Comparison of ENCODE assay signal across 8 cellular contexts in genomic region chr5:180810210-180811011, GRCh38. TPM values are rescaled to one million over a fixed set of nuclear protein-coding genes. Genes with fewer than 3 reads are reported as not detected.
A peak's percentile ranks its signal among the peaks of the same experiment; 100 is the strongest.
DNase-seq lines count a peak whose midpoint lies in the region; ATAC-seq and TF ChIP-seq lines count a peak whose summit lies in the region.

No MANE protein-coding gene starts in this region.

- H3K27me3 Mint-ChIP-seq in nephron (ENCODE audit: low read depth): no peaks in the 10 kb centered on the region

- peaks cover 83% of the 10 kb centered on the region for H3K4me1 Mint-ChIP-seq in nephron

- ATAC-seq in stimulated activated naive CD8-positive, alpha-beta T cell treated with anti-CD3 and anti-CD28 coated beads, Interleukin-15, Interleukin-2, amounts not matched to agents 100 U/mL and 50 U/mL, for 24 hours: peak; percentile 84

- peaks cover 7% of the 10 kb centered on the region for H3K36me3 Mint-ChIP-seq in nephron (ENCODE audit: low read depth)

- H3K27ac Mint-ChIP-seq in nephron: peak overlapping the region; percentile 87 to 100 (median 97)

- DNase-seq in EL (peak; percentile 95), GOT3 (lab: John Stamatoyannopoulos, UW) (peak; percentile 95), Kasumi-1 (lab: John Stamatoyannopoulos, UW) (peak; percentile 87 to 90), RPMI7951 (ENCODE audit: low read depth) (peak; percentile 88), fibroblast of peridontal ligament (ENCODE audit: extremely low read depth) (peak; percentile 91)
- peak; percentile 94 for DNase-seq in activated T-helper 9 cell treated with anti-CD3 and anti-CD28 coated beads, Interleukin-2, amount 50 U/mL, for 16 hours (ENCODE audit: low read depth)
- DNase-seq in stimulated activated naive CD8-positive, alpha-beta T cell treated with anti-CD3 and anti-CD28 coated beads, Interleukin-15, Interleukin-2, amounts not matched to agents 100 U/mL and 50 U/mL, for 24 hours: peak; percentile 98

- no peak for TF ChIP-seq CTCF in nephron (IDR thresholded peaks at IDR 0.05; ENCODE audit: unreplicated experiment in 3 of 3)

- no peaks in the 10 kb centered on the region for H3K9me3 Mint-ChIP-seq in nephron

- peak overlapping the region; percentile 79 to 96 (median 92) for H3K4me3 Mint-ChIP-seq in nephron

RNA-seq across cellular contexts. Expression of gene MGAT1, which starts 7.8 kb away (rescaled TPM):
- 39.0 and 56.8 TPM in 2 replicates for total RNA-seq in RPMI7951 (2014; rRNA removed; shearing (Covaris generic))

RNA-seq across cellular contexts. Expression of gene ZFP62, which starts 50.7 kb away (rescaled TPM):
- 15.0 and 16.0 TPM in 2 replicates for total RNA-seq in RPMI7951 (2014; rRNA removed; shearing (Covaris generic))

Comparison
In these comparisons a context has a peak if more than half of its experiments do, and no peak if none do; other contexts are left out.
1. Peak in every context shown above with its lines: DNase-seq and ATAC-seq.